Comparison of ENCODE assay signal across 1 cellular context in the genomic region with DNA sequence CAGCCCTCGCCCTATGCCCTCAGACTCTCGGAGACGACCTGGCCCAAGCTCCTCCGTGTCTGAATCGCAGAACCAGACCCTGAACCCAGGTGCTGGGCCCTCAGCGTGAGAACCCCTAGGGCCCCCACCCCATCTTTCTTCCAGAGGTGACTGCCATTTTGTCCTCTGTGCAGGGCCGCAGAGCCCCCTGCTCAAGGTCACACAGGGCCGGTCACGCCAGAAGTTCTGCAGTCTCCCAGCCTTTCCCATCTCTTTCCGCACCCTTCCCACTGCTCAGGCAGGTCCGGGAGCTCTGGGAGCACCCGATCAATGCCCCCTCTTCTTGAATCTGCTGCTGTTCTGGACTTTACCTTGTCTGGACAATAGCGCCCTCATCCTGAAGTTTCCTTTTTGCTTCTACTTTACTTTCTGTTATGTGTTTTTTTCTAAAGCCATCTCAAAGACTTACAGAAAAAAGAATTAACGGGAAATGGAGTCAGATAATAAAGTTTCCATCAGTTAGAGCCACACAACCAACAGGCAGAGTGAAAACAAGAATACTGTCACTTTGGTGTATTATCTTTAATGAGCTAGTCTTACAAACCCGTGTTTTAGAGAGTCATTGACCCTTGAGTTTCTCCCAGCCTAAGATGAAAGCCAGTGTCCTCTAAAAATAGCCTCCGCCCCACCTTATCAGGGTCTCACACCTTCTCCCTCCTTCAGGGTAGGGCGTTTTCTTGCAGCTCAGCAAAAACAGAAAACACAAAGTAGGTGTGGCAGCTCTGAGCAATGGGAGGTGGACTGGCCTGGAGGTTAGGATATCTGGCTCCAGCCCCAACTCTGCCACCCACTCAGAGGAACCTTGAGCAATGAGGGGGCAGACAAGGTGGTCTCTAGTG.
A peak's percentile ranks its signal among the peaks of the same experiment; 100 is the strongest.
TF ChIP-seq lines count a peak whose summit lies in the region.

No MANE protein-coding gene starts in this region.

TF ChIP-seq in K562, 482 proteins besides CTCF, POLR2A, EP300 and RAD21 (continued from another document and continues in another):
- TF ChIP-seq POU5F1 (IDR thresholded peaks at IDR 0.05; ENCODE audit: borderline replicate concordance, low read depth, low read length, partially characterized antibody) (no peak), ESRRA (IDR thresholded peaks at IDR 0.05; ENCODE audit: borderline replicate concordance, low read depth) (peak; percentile 91), CREB1 (IDR thresholded peaks at IDR 0.05) (peak; percentile 63; the same call in 1 of the 2 replicates), CREB1 (CRISPR knock-in tag; IDR thresholded peaks at IDR 0.05) (no peak; the same call in 1 of the 2 replicates), CBFA2T3 (IDR thresholded peaks at IDR 0.05) (peak; percentile 96), GATA2 (CRISPR knock-in tag; IDR thresholded peaks at IDR 0.05) (peak; percentile 85), NFE2 (IDR thresholded peaks at IDR 0.05; ENCODE audit: low read depth) (peak; percentile 86), GTF2F1 (IDR thresholded peaks at IDR 0.05; ENCODE audit: low read depth, low read length) (peak; percentile 41; the same call in 1 of the 2 replicates), SMAD1 (IDR thresholded peaks at IDR 0.05; ENCODE audit: low read depth, low read length, partially characterized antibody) (no peak), STAT5A (IDR thresholded peaks at IDR 0.05; ENCODE audit: borderline replicate concordance, low read length) (peak; percentile 90), MAZ (CRISPR knock-in tag; conservative IDR thresholded peaks at IDR 0.05 in 1 of 2, IDR thresholded peaks at IDR 0.05 in 1 of 2) (peak in 1 of 2 experiments; percentile 50; a peak in 2 of 4 replicates), EHMT2 (IDR thresholded peaks at IDR 0.05) (peak; percentile 82), PKNOX1 (IDR thresholded peaks at IDR 0.05) (peak; percentile 6; the same call in 1 of the 2 replicates), EP400 (IDR thresholded peaks at IDR 0.05) (peak; percentile 52), AFF4 (CRISPR knock-in tag; IDR thresholded peaks at IDR 0.05) (0 out of 2 replicates have a peak, but pooled peaks have one; percentile 76), ZFX (CRISPR knock-in tag; IDR thresholded peaks at IDR 0.05) (peak; percentile 35; the same call in 1 of the 2 replicates), PYGO2 (tag; IDR thresholded peaks at IDR 0.05) (no peak), NCOA2 (IDR thresholded peaks at IDR 0.05; ENCODE audit: partially characterized antibody in 2 of 2) (peak in 1 of 2 experiments; percentile 47), FOXK2 (conservative IDR thresholded peaks at IDR 0.05 in 1 of 2, IDR thresholded peaks at IDR 0.05 in 1 of 2; ENCODE audit: low read depth in 2 of 2) (peak; percentile 43 to 63; a peak in 3 of 4 replicates), HDAC2 (IDR thresholded peaks at IDR 0.05) (peak; percentile 89), NEUROD1 (IDR thresholded peaks at IDR 0.05; ENCODE audit: borderline replicate concordance, low read depth, low read length, partially characterized antibody) (peak; percentile 80), CBX3 (IDR thresholded peaks at IDR 0.05; ENCODE audit: borderline replicate concordance in 1 of 2, low read length in 2 of 2) (peak in 1 of 2 experiments; percentile 93; a peak in 2 of 3 replicates), RAD51 (IDR thresholded peaks at IDR 0.05; ENCODE audit: borderline replicate concordance, low read depth) (no peak; the same call in 1 of the 2 replicates), CXXC5 (CRISPR knock-in tag; IDR thresholded peaks at IDR 0.05) (peak; percentile 56; the same call in 1 of the 2 replicates), ZNF518B (CRISPR knock-in tag; IDR thresholded peaks at IDR 0.05) (no peak), TAL1 (IDR thresholded peaks at IDR 0.05) (peak; percentile 95), ZNF431 (CRISPR knock-in tag; IDR thresholded peaks at IDR 0.05) (0 out of 2 replicates have a peak, but pooled peaks have one; percentile 19), NUFIP1 (IDR thresholded peaks at IDR 0.05; ENCODE audit: partially characterized antibody) (no peak), ZNF766 (CRISPR knock-in tag; conservative IDR thresholded peaks at IDR 0.05) (peak; percentile 85), ZNF75A (CRISPR knock-in tag; IDR thresholded peaks at IDR 0.05) (no peak), MYNN (IDR thresholded peaks at IDR 0.05) (peak; percentile 78; the same call in 1 of the 2 replicates), MYNN (CRISPR knock-in tag; IDR thresholded peaks at IDR 0.05) (no peak), HMG20B (CRISPR knock-in tag; IDR thresholded peaks at IDR 0.05) (no peak), CBX1 (IDR thresholded peaks at IDR 0.05; ENCODE audit: low read depth) (0 out of 2 replicates have a peak, but pooled peaks have one; percentile 13), ARID1B (IDR thresholded peaks at IDR 0.05) (peak; percentile 99)
- TF ChIP-seq, protein P1, sequence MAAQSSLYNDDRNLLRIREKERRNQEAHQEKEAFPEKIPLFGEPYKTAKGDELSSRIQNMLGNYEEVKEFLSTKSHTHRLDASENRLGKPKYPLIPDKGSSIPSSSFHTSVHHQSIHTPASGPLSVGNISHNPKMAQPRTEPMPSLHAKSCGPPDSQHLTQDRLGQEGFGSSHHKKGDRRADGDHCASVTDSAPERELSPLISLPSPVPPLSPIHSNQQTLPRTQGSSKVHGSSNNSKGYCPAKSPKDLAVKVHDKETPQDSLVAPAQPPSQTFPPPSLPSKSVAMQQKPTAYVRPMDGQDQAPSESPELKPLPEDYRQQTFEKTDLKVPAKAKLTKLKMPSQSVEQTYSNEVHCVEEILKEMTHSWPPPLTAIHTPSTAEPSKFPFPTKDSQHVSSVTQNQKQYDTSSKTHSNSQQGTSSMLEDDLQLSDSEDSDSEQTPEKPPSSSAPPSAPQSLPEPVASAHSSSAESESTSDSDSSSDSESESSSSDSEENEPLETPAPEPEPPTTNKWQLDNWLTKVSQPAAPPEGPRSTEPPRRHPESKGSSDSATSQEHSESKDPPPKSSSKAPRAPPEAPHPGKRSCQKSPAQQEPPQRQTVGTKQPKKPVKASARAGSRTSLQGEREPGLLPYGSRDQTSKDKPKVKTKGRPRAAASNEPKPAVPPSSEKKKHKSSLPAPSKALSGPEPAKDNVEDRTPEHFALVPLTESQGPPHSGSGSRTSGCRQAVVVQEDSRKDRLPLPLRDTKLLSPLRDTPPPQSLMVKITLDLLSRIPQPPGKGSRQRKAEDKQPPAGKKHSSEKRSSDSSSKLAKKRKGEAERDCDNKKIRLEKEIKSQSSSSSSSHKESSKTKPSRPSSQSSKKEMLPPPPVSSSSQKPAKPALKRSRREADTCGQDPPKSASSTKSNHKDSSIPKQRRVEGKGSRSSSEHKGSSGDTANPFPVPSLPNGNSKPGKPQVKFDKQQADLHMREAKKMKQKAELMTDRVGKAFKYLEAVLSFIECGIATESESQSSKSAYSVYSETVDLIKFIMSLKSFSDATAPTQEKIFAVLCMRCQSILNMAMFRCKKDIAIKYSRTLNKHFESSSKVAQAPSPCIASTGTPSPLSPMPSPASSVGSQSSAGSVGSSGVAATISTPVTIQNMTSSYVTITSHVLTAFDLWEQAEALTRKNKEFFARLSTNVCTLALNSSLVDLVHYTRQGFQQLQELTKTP (IDR thresholded peaks at IDR 0.05; ENCODE audit: low read depth in 1 of 2, partially characterized antibody in 2 of 2) = peak; percentile 34 to 70
- TF ChIP-seq, protein P2, sequence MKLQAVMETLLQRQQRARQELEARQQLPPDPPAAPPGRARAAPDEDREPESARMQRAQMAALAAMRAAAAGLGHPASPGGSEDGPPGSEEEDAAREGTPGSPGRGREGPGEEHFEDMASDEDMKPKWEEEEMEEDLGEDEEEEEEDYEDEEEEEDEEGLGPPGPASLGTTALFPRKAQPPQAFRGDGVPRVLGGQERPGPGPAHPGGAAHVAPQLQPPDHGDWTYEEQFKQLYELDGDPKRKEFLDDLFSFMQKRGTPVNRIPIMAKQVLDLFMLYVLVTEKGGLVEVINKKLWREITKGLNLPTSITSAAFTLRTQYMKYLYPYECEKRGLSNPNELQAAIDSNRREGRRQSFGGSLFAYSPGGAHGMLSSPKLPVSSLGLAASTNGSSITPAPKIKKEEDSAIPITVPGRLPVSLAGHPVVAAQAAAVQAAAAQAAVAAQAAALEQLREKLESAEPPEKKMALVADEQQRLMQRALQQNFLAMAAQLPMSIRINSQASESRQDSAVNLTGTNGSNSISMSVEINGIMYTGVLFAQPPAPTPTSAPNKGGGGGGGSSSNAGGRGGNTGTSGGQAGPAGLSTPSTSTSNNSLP (IDR thresholded peaks at IDR 0.05; ENCODE audit: borderline replicate concordance, low read depth, low read length) = 0 out of 2 replicates have a peak, but pooled peaks have one; percentile 74
